ENCODE assay signal across 8 cellular contexts in genomic region chr1:20521960-20522861, GRCh38. TPM values are rescaled to one million over a fixed set of nuclear protein-coding genes. Genes with fewer than 3 reads are reported as not detected.
DNase-seq lines count a peak whose midpoint lies in the region; ATAC-seq, FAIRE-seq and TF ChIP-seq lines count a peak whose summit lies in the region.

No MANE protein-coding gene starts in this region.

- no peak overlapping the region for H3K4me3 ChIP-seq in bronchial epithelial cell (ENCODE audit: low read depth, low read length)

- TF ChIP-seq CTCF in 22Rv1 (IDR thresholded peaks at IDR 0.05) (peak; percentile 90), GM13976 (IDR thresholded peaks at IDR 0.05; ENCODE audit: borderline replicate concordance, control extremely low read depth, extremely low read depth, insufficient read depth, missing control alignments) (peak; percentile 75), VCaP (conservative IDR thresholded peaks at IDR 0.05) (peak; percentile 94), bronchial epithelial cell (IDR thresholded peaks at IDR 0.05; ENCODE audit: insufficient read depth, low read length, severe bottlenecking) (peak; percentile 80)

- H3K36me3 ChIP-seq in bronchial epithelial cell (ENCODE audit: control insufficient read depth, insufficient read depth, low read length) = no peaks in the 10 kb centered on the region

- in situ Hi-C loops in GM13976 (cut with MboI; ENCODE audit: low sequenced_read_pairs, unreplicated experiment) = loop anchor here (5.0 kb wide), 1 partner anchor 115 kb away; no protein-coding TSS in a partner anchor

- FAIRE-seq in bronchial epithelial cell (lab: Jason Lieb, UNC) = no peak

- peaks cover 1% of the 10 kb centered on the region for H3K27me3 ChIP-seq in bronchial epithelial cell (ENCODE audit: control insufficient read depth, insufficient read depth, low read length)

- no peak for ATAC-seq in GM19395 (IDR thresholded peaks at IDR 0.05; ENCODE audit: unreplicated experiment)

- no peak overlapping the region for H3K27ac ChIP-seq in 22Rv1
- no peak overlapping the region for H3K27ac ChIP-seq in VCaP

- DNase-seq in GM13976 (ENCODE audit: low spot score) (peak; percentile 64), NCI-H2171 treated with DMSO at 0.1 percent for 48 hours (lab: John Stamatoyannopoulos, UW) (peak; percentile 74), bronchial epithelial cell (ENCODE audit: low read depth) (peak; percentile 73), islet precursor cell (peak; percentile 87)
- peak; percentile 20 to 27 for DNase-seq in stimulated activated CD4-positive, alpha-beta T cell treated with anti-CD3 and anti-CD28 coated beads, Interleukin-15, amount 100 ng/mL, for 1 hour (ENCODE audit: low read depth in 1 of 2, low spot score in 1 of 2)

RNA-seq across cellular contexts. Expression of gene MUL1, which starts 14.3 kb away (rescaled TPM):
- total RNA-seq in bronchial epithelial cell = 22.1 and 25.7 TPM in 2 replicates

RNA-seq across cellular contexts. Expression of gene FAM43B, which starts 30.2 kb away (rescaled TPM):
- not detected in 2 replicates for total RNA-seq in bronchial epithelial cell

RNA-seq across cellular contexts. Expression of gene CAMK2N1, which starts 36.2 kb away (rescaled TPM):
- total RNA-seq in bronchial epithelial cell = 6.9 and 11.3 TPM in 2 replicates

Comparison
In these comparisons a context has a peak if more than half of its experiments do, and no peak if none do; other contexts are left out.
1. DNase-seq: peak in every context shown above with its lines; median percentile 87 in islet precursor cell; 74 in NCI-H2171 treated with DMSO at 0.1 percent for 48 hours; 73 in bronchial epithelial cell; 64 in GM13976; 24 in stimulated activated CD4-positive, alpha-beta T cell treated with anti-CD3 and anti-CD28 coated beads, Interleukin-15, amount 100 ng/mL, for 1 hour.